In genomic region chr12:91825999-91826398, GRCh38 we compare ENCODE assay signal across 25 cellular contexts.
DNase-seq lines count a peak whose midpoint lies in the region; ATAC-seq and TF ChIP-seq lines count a peak whose summit lies in the region.
"Had no signal": no experiment of that assay in that cellular context is flagged by ENCODE, and none has a peak within 500 bp of the region (broad histone marks: within the 10 kb centered on the region; RNA-seq: fewer than 3 reads in every experiment).

No MANE protein-coding gene starts in this region.

- no peak overlapping the region for H3K27ac ChIP-seq in endodermal cell (ENCODE audit: low read depth, low read length)
- peak overlapping the region; percentile 27 to 33 for H3K27ac ChIP-seq in uterus
- H3K27ac ChIP-seq: A549; BLaER1 treated with 17β-estradiol and CSF1 and Interleukin-3, amounts not matched to agents 10 nM and 100 nM had no signal

- H3K4me3 Mint-ChIP-seq in natural killer cell (no peak overlapping the region), endodermal cell (no peak overlapping the region)
- no peak overlapping the region for H3K4me3 Mint-ChIP-seq in natural killer cell treated with Interleukin-12 subunit alpha and Interleukin-12 subunit beta and Interleukin-15 and Interleukin-18, amount 100 ng/mL, for 72 hours
- H3K4me3 Mint-ChIP-seq: CD14-positive monocyte; CD4-positive, alpha-beta T cell; CD8-positive, alpha-beta memory T cell; GM23338; H9 had no signal

- H3K4me1 ChIP-seq in endodermal cell (ENCODE audit: control insufficient read depth, insufficient read depth, low read length) (no peaks in the 10 kb centered on the region), neuron (ENCODE audit: insufficient read depth, low read length) (peaks cover 8% of the 10 kb centered on the region), uterus (no peaks in the 10 kb centered on the region)
- H3K4me1 ChIP-seq: A549; BE2C; BLaER1 treated with 17β-estradiol and CSF1 and Interleukin-3, amounts not matched to agents 10 nM and 100 nM had no signal

- H3K9me3 ChIP-seq in endodermal cell (ENCODE audit: control insufficient read depth, low read length) (no peaks in the 10 kb centered on the region), neuron (ENCODE audit: low read length) (no peaks in the 10 kb centered on the region), uterus (no peaks in the 10 kb centered on the region)
- H3K9me3 ChIP-seq: A549, BE2C had no signal

- peak in 2 of 3 donors; percentile 69 to 88 for ATAC-seq in natural killer cell
- no peak for ATAC-seq in natural killer cell treated with Interleukin-12 subunit alpha and Interleukin-12 subunit beta and Interleukin-15 and Interleukin-18, amount 100 ng/mL, for 72 hours
- no peak for ATAC-seq in GM21576 (IDR thresholded peaks at IDR 0.05; ENCODE audit: unreplicated experiment)
- ATAC-seq in GM21528 (IDR thresholded peaks at IDR 0.05; ENCODE audit: low FRiP score, unreplicated experiment): no peak
- ATAC-seq: A549, GM12878, GM23338, HCT116 had no signal

- H3K4me1 Mint-ChIP-seq in natural killer cell (no peaks in the 10 kb centered on the region), endodermal cell (peaks cover 2% of the 10 kb centered on the region)
- no peaks in the 10 kb centered on the region for H3K4me1 Mint-ChIP-seq in natural killer cell treated with Interleukin-12 subunit alpha and Interleukin-12 subunit beta and Interleukin-15 and Interleukin-18, amount 100 ng/mL, for 72 hours (ENCODE audit: low read depth in 2 of 2)
- H3K4me1 Mint-ChIP-seq: CD14-positive monocyte, GM23338, H9 had no signal

- H3K9me3 Mint-ChIP-seq in natural killer cell (no peaks in the 10 kb centered on the region), endodermal cell (no peaks in the 10 kb centered on the region)
- no peaks in the 10 kb centered on the region for H3K9me3 Mint-ChIP-seq in natural killer cell treated with Interleukin-12 subunit alpha and Interleukin-12 subunit beta and Interleukin-15 and Interleukin-18, amount 100 ng/mL, for 72 hours
- H3K9me3 Mint-ChIP-seq: CD4-positive, alpha-beta T cell; CD8-positive, alpha-beta memory T cell; GM23338; H9 had no signal

- no peaks in the 10 kb centered on the region for H3K27me3 ChIP-seq in endodermal cell (ENCODE audit: control insufficient read depth, insufficient read depth, low read length, poor library complexity, severe bottlenecking)
- H3K27me3 ChIP-seq in neuron (ENCODE audit: insufficient read depth, low read length): no peaks in the 10 kb centered on the region
- H3K27me3 ChIP-seq in uterus: no peaks in the 10 kb centered on the region
- H3K27me3 ChIP-seq: BE2C; BLaER1 treated with 17β-estradiol and CSF1 and Interleukin-3, amounts not matched to agents 10 nM and 100 nM had no signal

- peak overlapping the region; percentile 46 for H3K4me3 ChIP-seq in endodermal cell (ENCODE audit: low read length)
- H3K4me3 ChIP-seq in neuron (ENCODE audit: low read length): no peak overlapping the region
- no peak overlapping the region for H3K4me3 ChIP-seq in uterus
- H3K4me3 ChIP-seq: A549; BLaER1 treated with 17β-estradiol and CSF1 and Interleukin-3, amounts not matched to agents 10 nM and 100 nM; GM12878; GM23338 had no signal

- intact Hi-C loops in natural killer cell (cut with micrococcal nuclease): no loop called here
- intact Hi-C loops in uterus (cut with DNase I; ENCODE audit: low total_unique reads): no loop called here
- intact Hi-C loops in cardiac septum (cut with DNase I): no loop called here

- no peak overlapping the region for H3K9ac ChIP-seq in endodermal cell (ENCODE audit: extremely low read depth, low read length, poor library complexity, severe bottlenecking)
- H3K9ac ChIP-seq: BLaER1 treated with 17β-estradiol and CSF1 and Interleukin-3, amounts not matched to agents 10 nM and 100 nM had no signal

- H3K27me3 Mint-ChIP-seq in natural killer cell (ENCODE audit: low read depth in 2 of 2) (no peaks in the 10 kb centered on the region), endodermal cell (ENCODE audit: insufficient read depth) (no peaks in the 10 kb centered on the region)
- no peaks in the 10 kb centered on the region for H3K27me3 Mint-ChIP-seq in natural killer cell treated with Interleukin-12 subunit alpha and Interleukin-12 subunit beta and Interleukin-15 and Interleukin-18, amount 100 ng/mL, for 72 hours
- H3K27me3 Mint-ChIP-seq: CD4-positive, alpha-beta T cell; CD8-positive, alpha-beta memory T cell had no signal

- TF ChIP-seq CTCF in natural killer cell (IDR thresholded peaks at IDR 0.05): no peak
- TF ChIP-seq CTCF in endodermal cell (conservative IDR thresholded peaks at IDR 0.05): no peak
- TF ChIP-seq CTCF in uterus (IDR thresholded peaks at IDR 0.05): no peak

- 55 to 69% methylated on average over 2 to 3 of the region's 3 CpGs for WGBS in endodermal cell (ENCODE audit: insufficient coverage in 1 of 2, insufficient read length in 1 of 2), 2 experiments

- DNase-seq in natural killer cell (no peak), endodermal cell (no peak), uterus (no peak), cardiac septum (ENCODE audit: low spot score) (no peak)
- no peak for DNase-seq in natural killer cell treated with Interleukin-12 subunit alpha and Interleukin-12 subunit beta and Interleukin-15 and Interleukin-18, amount 100 ng/mL, for 72 hours (ENCODE audit: low spot score)
- DNase-seq: 8988T; ACHN; AML-193; BE2C; CD4-positive, alpha-beta T cell; CD8-positive, alpha-beta memory T cell; DMS 273 treated with DMSO at 0.1 percent for 48 hours; DMS79; EL; GDM1; H9 had no signal

- H3K36me3 ChIP-seq in endodermal cell (ENCODE audit: control insufficient read depth, insufficient read depth, low read length) (no peaks in the 10 kb centered on the region), neuron (ENCODE audit: insufficient read depth, low read length) (no peaks in the 10 kb centered on the region), uterus (no peaks in the 10 kb centered on the region)
- H3K36me3 ChIP-seq: BE2C; BLaER1 treated with 17β-estradiol and CSF1 and Interleukin-3, amounts not matched to agents 10 nM and 100 nM had no signal

- no peak for TF ChIP-seq POLR2A in uterus (IDR thresholded peaks at IDR 0.05)

- H3K27ac Mint-ChIP-seq in natural killer cell (no peak overlapping the region), endodermal cell (no peak overlapping the region)
- H3K27ac Mint-ChIP-seq in natural killer cell treated with Interleukin-12 subunit alpha and Interleukin-12 subunit beta and Interleukin-15 and Interleukin-18, amount 100 ng/mL, for 72 hours: no peak overlapping the region
- H3K27ac Mint-ChIP-seq: CD14-positive monocyte; CD4-positive, alpha-beta T cell; CD8-positive, alpha-beta memory T cell; GM23338; H9 had no signal

- H3K36me3 Mint-ChIP-seq in natural killer cell (no peaks in the 10 kb centered on the region), endodermal cell (ENCODE audit: low read depth) (no peaks in the 10 kb centered on the region)
- no peaks in the 10 kb centered on the region for H3K36me3 Mint-ChIP-seq in natural killer cell treated with Interleukin-12 subunit alpha and Interleukin-12 subunit beta and Interleukin-15 and Interleukin-18, amount 100 ng/mL, for 72 hours
- H3K36me3 Mint-ChIP-seq: CD14-positive monocyte had no signal

- peak overlapping the region; percentile 62 for H2AFZ ChIP-seq in neuron (ENCODE audit: low read depth, low read length)
- H2AFZ ChIP-seq: GM23338 had no signal

Comparison
In these comparisons a context has a peak if more than half of its experiments do, and no peak if none do; other contexts are left out.
1. ATAC-seq: peak in natural killer cell (2 of 3); none in natural killer cell treated with Interleukin-12 subunit alpha and Interleukin-12 subunit beta and Interleukin-15 and Interleukin-18, amount 100 ng/mL, for 72 hours (0 of 2), GM21576 (single experiment) and GM21528 (single experiment).